ENCODE assay signal across 9 cellular contexts in the genomic region with DNA sequence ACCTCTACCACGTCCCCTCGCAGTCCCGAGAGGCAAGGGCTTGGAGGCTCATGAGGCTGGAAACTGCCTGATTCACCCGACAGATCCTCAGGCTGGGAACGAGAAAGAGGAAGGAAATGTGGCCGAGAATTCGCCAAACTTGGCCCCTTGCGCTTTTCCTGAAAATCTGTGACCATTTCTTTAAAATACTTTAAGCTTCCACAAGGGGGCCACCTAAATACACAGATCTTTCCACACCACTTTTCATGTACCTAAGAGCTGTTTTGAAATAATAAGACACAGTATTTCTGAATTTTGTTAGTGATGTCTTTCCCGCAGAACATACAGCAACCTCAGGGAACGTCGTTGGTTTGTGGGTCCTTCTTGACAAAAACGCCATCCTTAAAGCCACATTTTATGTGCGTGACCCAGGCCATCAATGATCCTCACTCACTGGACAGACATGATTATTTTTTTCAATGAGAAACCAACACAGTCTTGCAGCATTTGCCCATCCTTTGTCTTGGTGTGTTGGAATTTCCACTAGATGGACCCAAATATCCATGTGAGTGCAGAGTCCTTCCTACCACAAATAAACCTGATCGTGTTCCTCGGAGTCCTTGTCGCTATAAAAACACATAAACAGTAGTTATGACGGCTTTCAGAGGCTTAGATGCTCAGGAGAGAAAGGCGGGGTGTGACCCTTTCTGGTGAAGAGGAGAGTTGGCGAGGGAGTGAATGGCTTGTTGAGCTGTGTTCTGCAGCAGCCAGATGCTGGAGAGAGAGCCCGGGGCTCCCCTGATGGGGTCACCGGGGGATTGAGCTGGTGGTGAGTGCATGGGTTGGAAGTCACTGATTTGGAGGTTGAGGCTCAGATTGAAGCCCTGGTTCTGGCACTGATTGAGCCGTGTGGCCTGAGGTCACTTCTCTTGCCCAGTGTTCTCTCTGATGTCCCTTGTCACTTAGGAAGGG. TPM values are rescaled to one million over a fixed set of nuclear protein-coding genes. Genes with fewer than 3 reads are reported as not detected.
DNase-seq lines count a peak whose midpoint lies in the region; ATAC-seq, FAIRE-seq and TF ChIP-seq lines count a peak whose summit lies in the region.
"Had no signal": no experiment of that assay in that cellular context is flagged by ENCODE, and none has a peak within 500 bp of the region (broad histone marks: within the 10 kb centered on the region; RNA-seq: fewer than 3 reads in every experiment).

No MANE protein-coding gene starts in this region.

- no peak overlapping the region for H2AK5ac ChIP-seq in H1 (ENCODE audit: low read depth, low read length)

- peak overlapping the region; percentile 32 for H4K91ac ChIP-seq in H1 (replicated peaks; ENCODE audit: insufficient read length, low read length)

- no peak overlapping the region for H3K27ac ChIP-seq in H1 (ENCODE audit: low read depth, low read length)

- H3K9ac ChIP-seq in H1 (replicated peaks in 1 of 4; ENCODE audit: extremely low read depth in 1 of 4, low read depth in 3 of 4, low read length in 3 of 4) = peak overlapping the region in 1 of 4 experiments; percentile 34; a peak in 2 of 7 replicates

- peaks cover 3 to 8% (median 5%) of the 10 kb centered on the region in 4 experiments; a peak in 6 of 7 replicates for H3K4me1 ChIP-seq in H1 (replicated peaks in 1 of 4; ENCODE audit: control insufficient read depth in 3 of 4, insufficient read depth in 4 of 4, low read length in 3 of 4)

- H3K4me3 Mint-ChIP-seq in nephron progenitor cell = peak overlapping the region; percentile 68

- peak overlapping the region in 3 of 4 experiments; percentile 34 to 49 (median 37); a peak in 6 of 8 replicates for H3K4me3 ChIP-seq in H1 (ENCODE audit: extremely low read depth in 1 of 4, insufficient read depth in 2 of 4, low read depth in 3 of 4, low read length in 4 of 4)

- FAIRE-seq in HTR-8/SVneo (lab: Jason Lieb, UNC) (peak; percentile 16), H1 (lab: Jason Lieb, UNC) (peak; percentile 48)

- no peak overlapping the region for H4K8ac ChIP-seq in H1 (ENCODE audit: extremely low read depth, insufficient read depth, low read length)

- H3K27me3 Mint-ChIP-seq in nephron progenitor cell (ENCODE audit: low read depth, poor library complexity) = peaks cover 37% of the 10 kb centered on the region

- H3K36me3 ChIP-seq in H1 (ENCODE audit: control insufficient read depth in 2 of 4, insufficient read depth in 4 of 4, low read length in 3 of 4) = no peaks in the 10 kb centered on the region

- H3K27me3 ChIP-seq in H1 (replicated peaks in 1 of 4; ENCODE audit: control insufficient read depth in 3 of 4, extremely low read depth in 1 of 4, insufficient read depth in 3 of 4, low read length in 3 of 4) = no peaks in the 10 kb centered on the region; a peak in 1 of 7 replicates

- peak; percentile 66 to 72 for TF ChIP-seq RAD21 in H1 (IDR thresholded peaks at IDR 0.05 in 1 of 2, conservative IDR thresholded peaks at IDR 0.05 in 1 of 2; ENCODE audit: low read depth in 2 of 2, low read length in 2 of 2)

- POLR2A ChIA-PET in H1 (lab: Charles Lee; ENCODE audit: partially characterized antibody) = interaction anchor here (1.1 kb wide), 1 partner anchor 13 kb away, joined by 3 read pairs; no protein-coding TSS in a partner anchor

- H2AFZ ChIP-seq in H1 (ENCODE audit: low read length) = peak overlapping the region; percentile 96

- peak; percentile 57 for DNase-seq in ELR (ENCODE audit: low read depth)
- peak; percentile 55 for DNase-seq in HTR-8/SVneo (ENCODE audit: insufficient read length, low spot score)
- DNase-seq in OCI-M1 (lab: John Stamatoyannopoulos, UW) = peak; percentile 73
- peak in 1 of 2 experiments; percentile 53 for DNase-seq in H1 (ENCODE audit: low read depth in 1 of 2, low spot score in 2 of 2)
- DNase-seq in nephron progenitor cell = peak; percentile 26
- no peak for DNase-seq in islet precursor cell

- H2BK120ac ChIP-seq in H1 (replicated peaks; ENCODE audit: low read depth, low read length) = peak overlapping the region; percentile 43

- H3K36me3 Mint-ChIP-seq in nephron progenitor cell (ENCODE audit: low read depth) = no peaks in the 10 kb centered on the region

- no peak overlapping the region for H3K14ac ChIP-seq in H1 (ENCODE audit: insufficient read length)

- no peaks in the 10 kb centered on the region for H3K79me2 ChIP-seq in H1 (ENCODE audit: control insufficient read depth in 1 of 2, insufficient read depth in 2 of 2, low read length in 2 of 2)

- H3K27ac Mint-ChIP-seq in nephron progenitor cell = no peak overlapping the region

- peak overlapping the region; percentile 72; the same call in 1 of the 2 replicates for H3K18ac ChIP-seq in H1 (ENCODE audit: extremely low read depth, low read length)

- no peaks in the 10 kb centered on the region for H3K79me1 ChIP-seq in H1 (ENCODE audit: low read depth, low read length)

- CTCF ChIA-PET in H1 (lab: Charles Lee; ENCODE audit: partially characterized antibody) = interaction anchor here (0.6 to 10.1 kb wide), 55 partner anchors 9 to 1636 kb away, joined by 3 to 79 read pairs (median 5); no protein-coding TSS in a partner anchor

- H3K23ac ChIP-seq in H1 (ENCODE audit: insufficient read length) = no peak overlapping the region

- H4K20me1 ChIP-seq in H1 (replicated peaks in 1 of 2; ENCODE audit: control insufficient read depth in 1 of 2, insufficient read depth in 2 of 2, low read length in 2 of 2) = no peaks in the 10 kb centered on the region

- peak in 2 of 3 experiments; percentile 51 to 61; a peak in 3 of 4 replicates for TF ChIP-seq CTCF in H1 (IDR thresholded peaks at IDR 0.05; ENCODE audit: control extremely low read depth in 1 of 3, insufficient read depth in 1 of 3, low read depth in 1 of 3, low read length in 3 of 3)
- peak; percentile 64 for TF ChIP-seq CTCF in nephron progenitor cell (IDR thresholded peaks at IDR 0.05)

- 50% methylated on average over 22 of the region's 22 CpGs; no CpG with 5 or more reads in 1 of the 2 experiments for WGBS in H1 (ENCODE audit: extremely low coverage in 1 of 2, insufficient coverage in 1 of 2, insufficient read length in 1 of 2, insufficient replicate concordance in 2 of 2, low coverage in 1 of 2, low lambda C conversion rate in 2 of 2, missing lambda C conversion rate in 1 of 2), 2 experiments

- H2BK5ac ChIP-seq in H1 (ENCODE audit: low read depth, low read length) = no peak overlapping the region

- H3K9me3 ChIP-seq in H1 (ENCODE audit: insufficient read depth in 2 of 2, low read depth in 1 of 2, low read length in 1 of 2) = no peaks in the 10 kb centered on the region

- TF ChIP-seq EP300 in H1 (IDR thresholded peaks at IDR 0.05; ENCODE audit: borderline replicate concordance in 1 of 2, low read depth in 2 of 2, low read length in 2 of 2) = no peak

- no peak overlapping the region for H3K56ac ChIP-seq in H1 (replicated peaks; ENCODE audit: insufficient read length, low read depth, low read length)

- H2BK15ac ChIP-seq in H1 (ENCODE audit: low read length) = no peak overlapping the region

- peak overlapping the region; percentile 25 to 75 for H3K4me2 ChIP-seq in H1 (ENCODE audit: insufficient read depth in 1 of 2, low read depth in 2 of 2, low read length in 2 of 2)

- no peak overlapping the region for H2BK20ac ChIP-seq in H1 (ENCODE audit: low read length)

- TF ChIP-seq POLR2A in H1 (IDR thresholded peaks at IDR 0.05; ENCODE audit: control extremely low read depth in 1 of 2, low read depth in 2 of 2, low read length in 2 of 2) = no peak

- peaks cover 2% of the 10 kb centered on the region; the same call in 1 of the 2 replicates for H3K23me2 ChIP-seq in H1 (ENCODE audit: low read depth, low read length)

- no peak overlapping the region for H3K4ac ChIP-seq in H1 (replicated peaks; ENCODE audit: insufficient read length, low read depth, low read length)

- H4K5ac ChIP-seq in H1 (ENCODE audit: insufficient read length, low read depth, low read length) = no peak overlapping the region

- no peak for ATAC-seq in GM21381 (IDR thresholded peaks at IDR 0.05; ENCODE audit: unreplicated experiment)
- ATAC-seq in GM21825 (IDR thresholded peaks at IDR 0.05; ENCODE audit: unreplicated experiment) = no peak

- H2BK12ac ChIP-seq in H1 (ENCODE audit: low read depth, low read length) = no peak overlapping the region; the same call in 1 of the 2 replicates

- peaks cover 6% of the 10 kb centered on the region for H3K9me3 Mint-ChIP-seq in nephron progenitor cell

- peaks cover 24% of the 10 kb centered on the region for H3K4me1 Mint-ChIP-seq in nephron progenitor cell

TF ChIP-seq in H1, 55 proteins besides CTCF, POLR2A, EP300 and RAD21:
- TF ChIP-seq SAP30 (IDR thresholded peaks at IDR 0.05; ENCODE audit: insufficient read depth, insufficient replicate concordance, low read length) (no peak), EGR1 (IDR thresholded peaks at IDR 0.05; ENCODE audit: borderline replicate concordance, low read depth, low read length) (0 out of 2 replicates have a peak, but pooled peaks have one; percentile 5)

RNA-seq across cellular contexts. Expression of gene DCDC2C, which starts 25.0 kb away (rescaled TPM):
- total RNA-seq in H1 (2021; fragmentation: NEBNext Ultra II Directional; extraction: Animal tissue kit (Norgen Biotek cat#: 25700)) = not detected in 2 replicates
- polyA plus RNA-seq in H1 (2011; rRNA removed) = 0.50 and 0.91 TPM in 2 replicates
- 0.52 TPM for polyA plus RNA-seq in H1 (2011; cell fraction: cytosol; rRNA removed)
- polyA plus RNA-seq in H1 (2011; cell fraction: nucleus; rRNA removed) = 2.6 TPM
- polyA plus RNA-seq in H1 (2012, experiment 1 of 2) = 0.40 to 0.93 TPM (median 0.68 TPM) in 4 replicates
- polyA plus RNA-seq in H1 (2012, experiment 2 of 2) = not detected
- polyA plus RNA-seq in H1 (2013, experiment 1 of 2) = 0.04 TPM
- 0.09 TPM for polyA plus RNA-seq in H1 (2013, experiment 2 of 2)
- polyA minus RNA-seq in H1 (2011; rRNA and poly(A)+ RNA removed) = not detected in 2 replicates
- polyA minus RNA-seq in H1 (2011; cell fraction: cytosol; rRNA and poly(A)+ RNA removed) = not detected
- 3.4 TPM for polyA minus RNA-seq in H1 (2011; cell fraction: nucleus; rRNA and poly(A)+ RNA removed)
- total RNA-seq: activated CD8-positive, alpha-beta memory T cell treated with anti-CD3 and anti-CD28 coated beads for 36 hours had no signal
